Comparison of ENCODE assay signal across 8 cellular contexts in genomic region chr5:179559280-179560252, GRCh38. TPM values are rescaled to one million over a fixed set of nuclear protein-coding genes. Genes with fewer than 3 reads are reported as not detected.
DNase-seq lines count a peak whose midpoint lies in the region; ATAC-seq and TF ChIP-seq lines count a peak whose summit lies in the region.

No MANE protein-coding gene starts in this region.

- peak overlapping the region; percentile 86 for H3K4me3 ChIP-seq in BE2C (ENCODE audit: low read depth, low read length)

- H3K4me3 Mint-ChIP-seq in nephron, result peak overlapping the region; percentile 92 to 98 (median 94)

- H3K4me1 Mint-ChIP-seq in nephron, result peaks cover 14% of the 10 kb centered on the region

- DNase-seq in BE2C (peak; percentile 99), OCI-M1 (lab: John Stamatoyannopoulos, UW) (peak; percentile 91), activated gamma-delta T cell (lab: John Stamatoyannopoulos, UW) (peak; percentile 73), fibroblast of the conjunctiva (ENCODE audit: low read depth) (peak; percentile 98)
- peak; percentile 87 for DNase-seq in stimulated activated naive CD4-positive, alpha-beta T cell treated with Interleukin-2 at 50 U/mL for 16 hours (lab: John Stamatoyannopoulos, UW)

- no peaks in the 10 kb centered on the region for H3K27me3 ChIP-seq in BE2C

- H3K9me3 Mint-ChIP-seq in nephron, result no peaks in the 10 kb centered on the region

- no peaks in the 10 kb centered on the region for H3K4me1 ChIP-seq in BE2C

- peak; percentile 100 for ATAC-seq in GM19372 (IDR thresholded peaks at IDR 0.05; ENCODE audit: low read depth, unreplicated experiment)
- peak; percentile 95 for ATAC-seq in HG03558 (IDR thresholded peaks at IDR 0.05; ENCODE audit: extremely low read depth, unreplicated experiment)

- H3K36me3 Mint-ChIP-seq in nephron (ENCODE audit: low read depth), result peaks cover 25% of the 10 kb centered on the region

- H3K27me3 Mint-ChIP-seq in nephron (ENCODE audit: low read depth), result no peaks in the 10 kb centered on the region

- H3K36me3 ChIP-seq in BE2C, result peaks cover 13% of the 10 kb centered on the region

- peak overlapping the region; percentile 96 to 99 (median 96) for H3K27ac Mint-ChIP-seq in nephron

- TF ChIP-seq CTCF in BE2C (IDR thresholded peaks at IDR 0.05; ENCODE audit: low read depth, low read length), result no peak
- TF ChIP-seq CTCF in nephron (IDR thresholded peaks at IDR 0.05; ENCODE audit: unreplicated experiment in 3 of 3), result no peak

- no peaks in the 10 kb centered on the region for H3K9me3 ChIP-seq in BE2C

RNA-seq across cellular contexts. Expression of gene RUFY1, which starts 9.2 kb away (rescaled TPM):
- polyA plus RNA-seq in BE2C (2012; ENCODE audit: insufficient read depth, insufficient read length, low read depth), result 38.8 TPM

Comparison
In these comparisons a context has a peak if more than half of its experiments do, and no peak if none do; other contexts are left out.
1. Peak in every context shown above with its lines: DNase-seq, ATAC-seq and H3K4me3 ChIP-seq.